Comparison of ENCODE assay signal across 13 cellular contexts in genomic region chr11:359181-359714, GRCh38. TPM values are rescaled to one million over a fixed set of nuclear protein-coding genes. Genes with fewer than 3 reads are reported as not detected.
DNase-seq lines count a peak whose midpoint lies in the region; ATAC-seq and TF ChIP-seq lines count a peak whose summit lies in the region.
"Had no signal": no experiment of that assay in that cellular context is flagged by ENCODE, and none has a peak within 500 bp of the region (broad histone marks: within the 10 kb centered on the region; RNA-seq: fewer than 3 reads in every experiment).

No MANE protein-coding gene starts in this region.

- H3K36me3 Mint-ChIP-seq in activated T-cell treated with anti-CD3 and anti-CD28 coated beads, Interleukin-2, amount 50 U/mL, for 24 hours (ENCODE audit: low read depth), result peaks cover 4% of the 10 kb centered on the region
- peaks cover 7% of the 10 kb centered on the region for H3K36me3 Mint-ChIP-seq in stimulated activated effector memory CD8-positive, alpha-beta T cell treated with anti-CD3 and anti-CD28 coated beads, Interleukin-12 subunit alpha, Interleukin-12 subunit beta, amount 100 ng/mL, for 72 hours

- DNase-seq in Right ventricle myocardium superior (peak; percentile 34), left ventricle myocardium inferior (no peak), foreskin keratinocyte (peak; percentile 54 to 86), NCI-H446 treated with DMSO at 0.1 percent for 48 hours (lab: John Stamatoyannopoulos, UW) (no peak), EL (no peak)
- DNase-seq in activated T-cell treated with anti-CD3 and anti-CD28 coated beads, Interleukin-2, amount 50 U/mL, for 24 hours, result no peak
- DNase-seq in stimulated activated effector memory CD8-positive, alpha-beta T cell treated with anti-CD3 and anti-CD28 coated beads, Interleukin-12 subunit alpha, Interleukin-12 subunit beta, amount 100 ng/mL, for 72 hours (ENCODE audit: low spot score in 2 of 2), result no peak
- no peak for DNase-seq in effector CD8-positive, alpha-beta T cell (lab: John Stamatoyannopoulos, UW)
- DNase-seq: NCI-H345 had no signal

- H3K27me3 ChIP-seq in left ventricle myocardium inferior (ENCODE audit: low read depth) (peaks cover 37% of the 10 kb centered on the region), foreskin keratinocyte (peaks cover 8% of the 10 kb centered on the region)

- H3K4me1 Mint-ChIP-seq in activated T-cell treated with anti-CD3 and anti-CD28 coated beads, Interleukin-2, amount 50 U/mL, for 24 hours (ENCODE audit: low read depth), result peaks cover 17% of the 10 kb centered on the region
- peaks cover 34% of the 10 kb centered on the region for H3K4me1 Mint-ChIP-seq in stimulated activated effector memory CD8-positive, alpha-beta T cell treated with anti-CD3 and anti-CD28 coated beads, Interleukin-12 subunit alpha, Interleukin-12 subunit beta, amount 100 ng/mL, for 72 hours

- no peak overlapping the region for H3K4me3 Mint-ChIP-seq in activated T-cell treated with anti-CD3 and anti-CD28 coated beads, Interleukin-2, amount 50 U/mL, for 24 hours
- H3K4me3 Mint-ChIP-seq in stimulated activated effector memory CD8-positive, alpha-beta T cell treated with anti-CD3 and anti-CD28 coated beads, Interleukin-12 subunit alpha, Interleukin-12 subunit beta, amount 100 ng/mL, for 72 hours, result peak overlapping the region; percentile 12

- no peaks in the 10 kb centered on the region for H3K36me3 ChIP-seq in left ventricle myocardium inferior
- H3K36me3 ChIP-seq: HAP-1 had no signal

- H3K4me1 ChIP-seq in left ventricle myocardium inferior (peaks cover 18% of the 10 kb centered on the region), foreskin keratinocyte (peaks cover 5% of the 10 kb centered on the region)

- no peak for ATAC-seq in Right ventricle myocardium superior (ENCODE audit: poor library complexity)
- ATAC-seq in foreskin keratinocyte, result peak; percentile 73
- peak; percentile 92 for ATAC-seq in stimulated activated effector memory CD8-positive, alpha-beta T cell treated with anti-CD3 and anti-CD28 coated beads, Interleukin-12 subunit alpha, Interleukin-12 subunit beta, amount 100 ng/mL, for 72 hours

- TF ChIP-seq CTCF in left ventricle myocardium inferior (IDR thresholded peaks at IDR 0.05; ENCODE audit: borderline replicate concordance) (no peak), foreskin keratinocyte (conservative IDR thresholded peaks at IDR 0.05) (no peak)

- H3K9me3 ChIP-seq in left ventricle myocardium inferior (replicated peaks), result peaks cover 14% of the 10 kb centered on the region

- H3K27ac Mint-ChIP-seq in activated T-cell treated with anti-CD3 and anti-CD28 coated beads, Interleukin-2, amount 50 U/mL, for 24 hours, result peak overlapping the region; percentile 57
- peak overlapping the region; percentile 63 for H3K27ac Mint-ChIP-seq in stimulated activated effector memory CD8-positive, alpha-beta T cell treated with anti-CD3 and anti-CD28 coated beads, Interleukin-12 subunit alpha, Interleukin-12 subunit beta, amount 100 ng/mL, for 72 hours
- H3K27ac Mint-ChIP-seq: progenitor cell of endocrine pancreas had no signal

- intact Hi-C loops in Right ventricle myocardium superior (cut with DNase I), result no loop called here
- intact Hi-C loops in left ventricle myocardium inferior (cut with micrococcal nuclease), result no loop called here

- no peaks in the 10 kb centered on the region for H3K9me3 Mint-ChIP-seq in activated T-cell treated with anti-CD3 and anti-CD28 coated beads, Interleukin-2, amount 50 U/mL, for 24 hours
- H3K9me3 Mint-ChIP-seq in stimulated activated effector memory CD8-positive, alpha-beta T cell treated with anti-CD3 and anti-CD28 coated beads, Interleukin-12 subunit alpha, Interleukin-12 subunit beta, amount 100 ng/mL, for 72 hours, result no peaks in the 10 kb centered on the region

- H3K27me3 Mint-ChIP-seq in activated T-cell treated with anti-CD3 and anti-CD28 coated beads, Interleukin-2, amount 50 U/mL, for 24 hours, result no peaks in the 10 kb centered on the region
- H3K27me3 Mint-ChIP-seq: progenitor cell of endocrine pancreas had no signal

- no peak overlapping the region for H3K4me3 ChIP-seq in left ventricle myocardium inferior
- H3K4me3 ChIP-seq: HAP-1 had no signal

- H3K27ac ChIP-seq in left ventricle myocardium inferior (replicated peaks), result no peak overlapping the region
- H3K27ac ChIP-seq in foreskin keratinocyte, result no peak overlapping the region

RNA-seq across cellular contexts. Expression of gene B4GALNT4, which starts 10.1 kb away (rescaled TPM):
- total RNA-seq in Right ventricle myocardium superior (0.94 TPM), left ventricle myocardium inferior (1.5 TPM), foreskin keratinocyte (12.7 and 28.4 TPM in 2 replicates)
- 13.6 and 37.2 TPM in 2 replicates for polyA plus RNA-seq in foreskin keratinocyte
- total RNA-seq: HT-29 had no signal

RNA-seq across cellular contexts. Expression of gene PKP3, which starts 34.8 kb away (rescaled TPM):
- 0.86 TPM for total RNA-seq in Right ventricle myocardium superior
- 0.52 TPM for total RNA-seq in left ventricle myocardium inferior
- total RNA-seq in foreskin keratinocyte, result 148 and 170 TPM in 2 replicates
- 149 and 165 TPM in 2 replicates for polyA plus RNA-seq in foreskin keratinocyte
- total RNA-seq: mononuclear cell had no signal

RNA-seq across cellular contexts. Expression of gene IFITM3, which starts 38.6 kb away (rescaled TPM):
- 287 TPM for total RNA-seq in Right ventricle myocardium superior
- total RNA-seq in left ventricle myocardium inferior, result 259 TPM
- total RNA-seq in foreskin keratinocyte, result 934 and 1,022 TPM in 2 replicates
- 1,963 and 2,381 TPM in 2 replicates for polyA plus RNA-seq in foreskin keratinocyte

RNA-seq across cellular contexts. Expression of gene IFITM1, which starts 45.4 kb away (rescaled TPM):
- 83.1 TPM for total RNA-seq in Right ventricle myocardium superior
- total RNA-seq in left ventricle myocardium inferior, result 83.5 TPM
- 399 and 491 TPM in 2 replicates for total RNA-seq in foreskin keratinocyte
- 615 and 795 TPM in 2 replicates for polyA plus RNA-seq in foreskin keratinocyte

RNA-seq across cellular contexts. Expression of gene IFITM2, which starts 51.6 kb away (rescaled TPM):
- total RNA-seq in Right ventricle myocardium superior, result 194 TPM
- total RNA-seq in left ventricle myocardium inferior, result 160 TPM
- total RNA-seq in foreskin keratinocyte, result 224 and 342 TPM in 2 replicates
- 39.8 and 55.8 TPM in 2 replicates for polyA plus RNA-seq in foreskin keratinocyte

Comparison
In these comparisons a context has a peak if more than half of its experiments do, and no peak if none do; other contexts are left out.
1. DNase-seq: peak in Right ventricle myocardium superior (single experiment) and foreskin keratinocyte (2 of 2); none in left ventricle myocardium inferior (single experiment), activated T-cell treated with anti-CD3 and anti-CD28 coated beads, Interleukin-2, amount 50 U/mL, for 24 hours (single experiment), stimulated activated effector memory CD8-positive, alpha-beta T cell treated with anti-CD3 and anti-CD28 coated beads, Interleukin-12 subunit alpha, Interleukin-12 subunit beta, amount 100 ng/mL, for 72 hours (0 of 2), NCI-H446 treated with DMSO at 0.1 percent for 48 hours (single experiment), effector CD8-positive, alpha-beta T cell (single experiment) and EL (single experiment).
2. RNA of gene PKP3, which starts 34.8 kb away (total RNA-seq): 148 to 170 TPM in foreskin keratinocyte; 0.86 TPM in Right ventricle myocardium superior (single experiment) and 0.52 TPM in left ventricle myocardium inferior (single experiment); every median in the first group is over 10 times any median in the second.